Comparison of ENCODE assay signal across 8 cellular contexts in the genomic region with DNA sequence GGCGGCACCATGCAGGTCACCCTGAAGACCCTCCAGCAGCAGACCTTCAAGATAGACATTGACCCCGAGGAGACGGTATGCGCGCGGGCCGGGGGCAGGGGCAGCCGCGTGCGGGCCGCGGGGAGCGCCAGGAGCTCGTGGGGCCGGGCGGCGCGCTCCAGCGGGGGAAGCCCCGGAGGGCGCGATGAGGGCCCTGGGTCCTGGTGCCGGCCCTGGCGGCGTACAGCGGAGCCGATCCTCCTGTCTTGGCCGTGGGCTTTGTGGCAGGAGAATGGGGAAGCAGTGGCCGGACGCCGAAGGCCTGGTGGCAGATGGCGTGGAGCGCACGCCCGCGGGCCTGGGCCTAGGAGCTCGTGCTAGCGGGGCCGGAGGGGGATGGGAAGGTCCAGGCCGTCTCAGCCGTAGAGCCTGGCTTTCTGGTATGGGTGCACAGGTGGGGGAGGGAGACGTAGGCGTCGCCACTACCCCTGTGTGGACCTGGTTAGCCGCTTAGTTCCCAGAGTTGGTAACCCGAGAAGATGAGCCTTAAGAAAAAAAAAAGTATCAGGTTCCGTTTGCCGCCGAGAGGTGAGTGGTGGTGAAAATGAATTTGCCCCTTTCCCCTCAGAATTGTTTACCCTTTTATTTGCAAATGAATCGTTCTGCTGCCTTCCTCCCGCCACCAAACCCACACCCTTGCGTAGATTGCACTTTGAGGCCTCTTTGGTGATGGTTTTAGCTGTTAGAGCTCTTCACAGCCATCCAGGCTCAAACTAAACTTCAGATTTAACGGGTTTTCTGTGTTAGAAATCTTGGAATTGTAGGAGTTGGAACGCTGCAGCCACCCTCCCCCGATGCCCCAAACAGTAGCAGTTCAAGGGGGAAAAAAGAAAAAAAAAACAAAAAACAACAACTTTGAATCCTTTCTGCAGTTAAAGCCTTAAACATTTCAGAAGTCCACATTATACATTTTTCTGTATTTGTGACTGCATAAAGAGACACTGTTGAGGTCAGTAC. TPM values are rescaled to one million over a fixed set of nuclear protein-coding genes. Genes with fewer than 3 reads are reported as not detected.
DNase-seq lines count a peak whose midpoint lies in the region; ATAC-seq and TF ChIP-seq lines count a peak whose summit lies in the region.

No MANE protein-coding gene starts in this region.

- H3K4me3 ChIP-seq in fibroblast of pulmonary artery (replicated peaks; ENCODE audit: low read depth, low read length), result peak overlapping the region; percentile 79

- H3K4me3 Mint-ChIP-seq in activated T-helper 17 cell treated with anti-CD3 and anti-CD28 coated beads, Interleukin-2, amount 50 U/mL, for 72 hours, result peak overlapping the region; percentile 78
- H3K4me3 Mint-ChIP-seq in nephron, result peak overlapping the region; percentile 96 to 99 (median 99)
- peak overlapping the region; percentile 93 for H3K4me3 Mint-ChIP-seq in stimulated activated naive CD8-positive, alpha-beta T cell treated with anti-CD3 and anti-CD28 coated beads, Interleukin-15, Interleukin-2, amounts not matched to agents 100 ng/mL and 50 ng/mL, for 24 hours

- peak overlapping the region; percentile 95 for H3K27ac Mint-ChIP-seq in activated T-helper 17 cell treated with anti-CD3 and anti-CD28 coated beads, Interleukin-2, amount 50 U/mL, for 72 hours
- H3K27ac Mint-ChIP-seq in nephron, result peak overlapping the region; percentile 92 to 98 (median 93)
- H3K27ac Mint-ChIP-seq in stimulated activated naive CD8-positive, alpha-beta T cell treated with anti-CD3 and anti-CD28 coated beads, Interleukin-15, Interleukin-2, amounts not matched to agents 100 ng/mL and 50 ng/mL, for 24 hours, result peak overlapping the region; percentile 93

- peaks cover 26% of the 10 kb centered on the region for H3K4me1 Mint-ChIP-seq in activated T-helper 17 cell treated with anti-CD3 and anti-CD28 coated beads, Interleukin-2, amount 50 U/mL, for 72 hours
- H3K4me1 Mint-ChIP-seq in nephron, result peaks cover 33% of the 10 kb centered on the region
- H3K4me1 Mint-ChIP-seq in stimulated activated naive CD8-positive, alpha-beta T cell treated with anti-CD3 and anti-CD28 coated beads, Interleukin-15, Interleukin-2, amounts not matched to agents 100 ng/mL and 50 ng/mL, for 24 hours (ENCODE audit: low read depth), result peaks cover 71% of the 10 kb centered on the region

- peaks cover 3% of the 10 kb centered on the region for H3K27me3 Mint-ChIP-seq in activated T-helper 17 cell treated with anti-CD3 and anti-CD28 coated beads, Interleukin-2, amount 50 U/mL, for 72 hours
- no peaks in the 10 kb centered on the region for H3K27me3 Mint-ChIP-seq in nephron (ENCODE audit: low read depth)
- H3K27me3 Mint-ChIP-seq in stimulated activated naive CD8-positive, alpha-beta T cell treated with anti-CD3 and anti-CD28 coated beads, Interleukin-15, Interleukin-2, amounts not matched to agents 100 ng/mL and 50 ng/mL, for 24 hours, result no peaks in the 10 kb centered on the region

- H3K9me3 Mint-ChIP-seq in activated T-helper 17 cell treated with anti-CD3 and anti-CD28 coated beads, Interleukin-2, amount 50 U/mL, for 72 hours, result no peaks in the 10 kb centered on the region
- H3K9me3 Mint-ChIP-seq in nephron, result no peaks in the 10 kb centered on the region
- H3K9me3 Mint-ChIP-seq in stimulated activated naive CD8-positive, alpha-beta T cell treated with anti-CD3 and anti-CD28 coated beads, Interleukin-15, Interleukin-2, amounts not matched to agents 100 ng/mL and 50 ng/mL, for 24 hours, result no peaks in the 10 kb centered on the region

- peaks cover 36% of the 10 kb centered on the region for H3K36me3 Mint-ChIP-seq in activated T-helper 17 cell treated with anti-CD3 and anti-CD28 coated beads, Interleukin-2, amount 50 U/mL, for 72 hours (ENCODE audit: low read depth)
- H3K36me3 Mint-ChIP-seq in nephron (ENCODE audit: low read depth), result peaks cover 7% of the 10 kb centered on the region
- H3K36me3 Mint-ChIP-seq in stimulated activated naive CD8-positive, alpha-beta T cell treated with anti-CD3 and anti-CD28 coated beads, Interleukin-15, Interleukin-2, amounts not matched to agents 100 ng/mL and 50 ng/mL, for 24 hours (ENCODE audit: low read depth), result peaks cover 25% of the 10 kb centered on the region

- ATAC-seq in GM21423 (IDR thresholded peaks at IDR 0.05; ENCODE audit: unreplicated experiment), result peak; percentile 41
- peak; percentile 35 for ATAC-seq in activated T-helper 17 cell treated with anti-CD3 and anti-CD28 coated beads, Interleukin-2, amount 50 U/mL, for 72 hours (replicated peaks)

- TF ChIP-seq CTCF in fibroblast of pulmonary artery (IDR thresholded peaks at IDR 0.05; ENCODE audit: low read length, missing control alignments) (no peak), nephron (IDR thresholded peaks at IDR 0.05; ENCODE audit: unreplicated experiment in 3 of 3) (no peak)

- DNase-seq in DMS 273 (lab: John Stamatoyannopoulos, UW; ENCODE audit: unreplicated experiment), result peak; percentile 90
- peak in 70 of 76 experiments; percentile 4 to 76 (median 49) for DNase-seq in HUDEP-2 (lab: John Stamatoyannopoulos, UW; ENCODE audit: unreplicated experiment in 76 of 76)
- DNase-seq in fibroblast of pulmonary artery (ENCODE audit: low read depth), result peak; percentile 64

TF ChIP-seq in PFSK-1, 5 proteins besides CTCF, POLR2A, EP300 and RAD21:
- TF ChIP-seq FOXP2 (optimal IDR thresholded peaks at IDR 0.05; ENCODE audit: borderline replicate concordance, extremely low read depth, extremely low read length, insufficient read depth) (peak; percentile 28), SIN3A (IDR thresholded peaks at IDR 0.05; ENCODE audit: borderline replicate concordance, insufficient read depth, low read length) (no peak)
TF ChIP-seq in PFSK-1: peak in this region for 1.

RNA-seq across cellular contexts. Expression of a gene that starts 0.8 kb away (rescaled TPM):
- polyA plus RNA-seq in PFSK-1 (2012; ENCODE audit: insufficient read length, low read depth), result 207 TPM
- 100 to 1,000 TPM in 1 of 2 donors, 10 to 100 TPM in 1; 67.7 to 113 TPM for total RNA-seq in activated T-helper 17 cell treated with anti-CD3 and anti-CD28 coated beads, Interleukin-2, amount 50 U/mL, for 72 hours

Comparison
In these comparisons a context has a peak if more than half of its experiments do, and no peak if none do; other contexts are left out.
1. Peak in every context shown above with its lines: DNase-seq, ATAC-seq and H3K4me3 ChIP-seq.